21 cellular contexts compared by ENCODE assay signal in genomic region chr2:78418041-78418440, GRCh38.
DNase-seq lines count a peak whose midpoint lies in the region; ATAC-seq and TF ChIP-seq lines count a peak whose summit lies in the region.
"Had no signal": no experiment of that assay in that cellular context is flagged by ENCODE, and none has a peak within 500 bp of the region (broad histone marks: within the 10 kb centered on the region; RNA-seq: fewer than 3 reads in every experiment).

No MANE protein-coding gene starts in this region.

- CTCF ChIA-PET in activated CD4-positive, alpha-beta T cell treated with anti-CD3 and anti-CD28 coated beads, Interleukin-2, amount 10 ng/mL, durations not matched to agents 7 days and 5 days (lab: Charles Lee), result interaction anchor here (0.8 kb wide), 1 partner anchor 11 kb away, joined by 3 read pairs; no protein-coding TSS in a partner anchor

- H3K27me3 Mint-ChIP-seq in nephron (ENCODE audit: low read depth), result no peaks in the 10 kb centered on the region
- H3K27me3 Mint-ChIP-seq in activated CD4-positive, alpha-beta T cell treated with anti-CD3 and anti-CD28 coated beads, Interleukin-2, amount 10 ng/mL, durations not matched to agents 7 days and 5 days, result no peaks in the 10 kb centered on the region
- H3K27me3 Mint-ChIP-seq: memory B cell; naive thymus-derived CD4-positive, alpha-beta T cell had no signal

- peak overlapping the region; percentile 2; the same call in 1 of the 2 replicates for H3K27ac ChIP-seq in SK-N-MC
- H3K27ac ChIP-seq: esophagus squamous epithelium had no signal

- no peak overlapping the region for H3K4me3 ChIP-seq in SK-N-MC
- H3K4me3 ChIP-seq: esophagus squamous epithelium had no signal

- no peaks in the 10 kb centered on the region for H3K36me3 Mint-ChIP-seq in nephron (ENCODE audit: low read depth)
- H3K36me3 Mint-ChIP-seq in activated CD4-positive, alpha-beta T cell treated with anti-CD3 and anti-CD28 coated beads, Interleukin-2, amount 10 ng/mL, durations not matched to agents 7 days and 5 days (ENCODE audit: low read depth), result no peaks in the 10 kb centered on the region
- H3K36me3 Mint-ChIP-seq: activated naive CD4-positive, alpha-beta T cell treated with anti-CD3 and anti-CD28 coated beads, Interleukin-2, amount 50 U/mL, for 72 hours; memory B cell; naive thymus-derived CD4-positive, alpha-beta T cell had no signal

- POLR2A ChIA-PET in activated CD4-positive, alpha-beta T cell treated with anti-CD3 and anti-CD28 coated beads, Interleukin-2, amount 10 ng/mL, durations not matched to agents 7 days and 5 days (lab: Charles Lee), result no interaction called here

- TF ChIP-seq CTCF in nephron (IDR thresholded peaks at IDR 0.05; ENCODE audit: unreplicated experiment in 3 of 3), result no peak

- peaks cover 18% of the 10 kb centered on the region for H3K4me1 Mint-ChIP-seq in nephron
- H3K4me1 Mint-ChIP-seq in activated CD4-positive, alpha-beta T cell treated with anti-CD3 and anti-CD28 coated beads, Interleukin-2, amount 10 ng/mL, durations not matched to agents 7 days and 5 days, result no peaks in the 10 kb centered on the region
- H3K4me1 Mint-ChIP-seq: memory B cell; naive thymus-derived CD4-positive, alpha-beta T cell had no signal

- DNase-seq in NCI-H1436 (lab: John Stamatoyannopoulos, UW), result peak; percentile 3
- no peak for DNase-seq in NCI-H1436 treated with DMSO at 0.1 percent for 48 hours (lab: John Stamatoyannopoulos, UW)
- DNase-seq in NCI-H2081 (lab: John Stamatoyannopoulos, UW), result peak; percentile 60 to 88
- no peak for DNase-seq in SK-N-MC (ENCODE audit: low read depth, low spot score)
- no peak for DNase-seq in mucosa of gallbladder (ENCODE audit: low spot score)
- no peak for DNase-seq in left colon
- no peak for DNase-seq in activated CD4-positive, alpha-beta T cell treated with anti-CD3 and anti-CD28 coated beads, Interleukin-2, amount 10 ng/mL, durations not matched to agents 7 days and 5 days
- DNase-seq: activated CD8-positive, alpha-beta memory T cell treated with anti-CD3 and anti-CD28 coated beads for 24 hours; Caco-2; effector memory CD4-positive, alpha-beta T cell; esophagus squamous epithelium; kidney glomerular epithelial cell; MV-4-11; naive thymus-derived CD4-positive, alpha-beta T cell; right cardiac atrium; stimulated activated CD4-positive, alpha-beta T cell treated with anti-CD3 and anti-CD28 coated beads, Interleukin-15, amount 100 ng/mL, for 24 hours; T1000 had no signal

- ATAC-seq in left colon, result no peak
- ATAC-seq: activated CD4-positive, CD25-positive, alpha-beta regulatory T cell treated with anti-CD3 and anti-CD28 coated beads, Interleukin-2, amount 50 U/mL, for 24 hours; activated naive CD4-positive, alpha-beta T cell treated with anti-CD3 and anti-CD28 coated beads, Interleukin-2, amount 50 U/mL, for 72 hours; naive thymus-derived CD4-positive, alpha-beta T cell; right cardiac atrium had no signal

- intact Hi-C loops in left colon (cut with DNase I, micrococcal nuclease), result no loop called here

- no peak overlapping the region for H3K9ac ChIP-seq in SK-N-MC (ENCODE audit: insufficient read length)

- no peak overlapping the region for H3K4me3 Mint-ChIP-seq in nephron
- H3K4me3 Mint-ChIP-seq in activated CD4-positive, alpha-beta T cell treated with anti-CD3 and anti-CD28 coated beads, Interleukin-2, amount 10 ng/mL, durations not matched to agents 7 days and 5 days, result no peak overlapping the region
- H3K4me3 Mint-ChIP-seq: memory B cell; naive thymus-derived CD4-positive, alpha-beta T cell had no signal

- peak overlapping the region in 2 of 3 experiments; percentile 2 to 12 for H3K27ac Mint-ChIP-seq in nephron
- no peak overlapping the region for H3K27ac Mint-ChIP-seq in activated CD4-positive, alpha-beta T cell treated with anti-CD3 and anti-CD28 coated beads, Interleukin-2, amount 10 ng/mL, durations not matched to agents 7 days and 5 days
- H3K27ac Mint-ChIP-seq: activated naive CD4-positive, alpha-beta T cell treated with anti-CD3 and anti-CD28 coated beads, Interleukin-2, amount 50 U/mL, for 72 hours; memory B cell; naive thymus-derived CD4-positive, alpha-beta T cell had no signal

- no peaks in the 10 kb centered on the region for H3K9me3 ChIP-seq in SK-N-MC (ENCODE audit: low read depth, low read length)
- H3K9me3 ChIP-seq: esophagus squamous epithelium had no signal

- no peaks in the 10 kb centered on the region for H3K36me3 ChIP-seq in SK-N-MC (ENCODE audit: insufficient read depth, low read length)
- H3K36me3 ChIP-seq: esophagus squamous epithelium had no signal

- H3K9me3 Mint-ChIP-seq in nephron, result no peaks in the 10 kb centered on the region
- H3K9me3 Mint-ChIP-seq in activated CD4-positive, alpha-beta T cell treated with anti-CD3 and anti-CD28 coated beads, Interleukin-2, amount 10 ng/mL, durations not matched to agents 7 days and 5 days, result no peaks in the 10 kb centered on the region

Comparison
In these comparisons a context has a peak if more than half of its experiments do, and no peak if none do; other contexts are left out.
1. DNase-seq: peak in NCI-H1436 (single experiment) and NCI-H2081 (2 of 2); none in NCI-H1436 treated with DMSO at 0.1 percent for 48 hours (single experiment), SK-N-MC (single experiment), mucosa of gallbladder (single experiment), left colon (0 of 2) and activated CD4-positive, alpha-beta T cell treated with anti-CD3 and anti-CD28 coated beads, Interleukin-2, amount 10 ng/mL, durations not matched to agents 7 days and 5 days (single experiment).